23 cellular contexts compared by ENCODE assay signal in genomic region chr19:14612657-14613056, GRCh38. TPM values are rescaled to one million over a fixed set of nuclear protein-coding genes. Genes with fewer than 3 reads are reported as not detected.
"Had no signal": no experiment of that assay in that cellular context is flagged by ENCODE, and none has a peak within 500 bp of the region (broad histone marks: within the 10 kb centered on the region; RNA-seq: fewer than 3 reads in every experiment).

No MANE protein-coding gene starts in this region.

- H3K27ac Mint-ChIP-seq: activated CD4-positive, alpha-beta memory T cell treated with anti-CD3 and anti-CD28 coated beads, Interleukin-2, amount 10 ng/mL, durations not matched to agents 7 days and 5 days; activated naive CD8-positive, alpha-beta T cell treated with anti-CD3 and anti-CD28 coated beads, Interleukin-2, amount 10 ng/mL, durations not matched to agents 7 days and 5 days; activated T-cell treated with anti-CD3 and anti-CD28 coated beads, Interleukin-2, amount 50 U/mL, for 72 hours; activated T-helper 2 cell treated with anti-CD3 and anti-CD28 coated beads, Interferon-gamma antibody, Interleukin-2, Interleukin-4, amounts not matched to agents 10 μg/mL and 5 μg/mL and 100 μg/mL, durations not matched to agents 14 hours and 24 hours and 36 hours; T-cell had no signal

- H3K4me1 ChIP-seq: adrenal gland had no signal

- H3K9me3 ChIP-seq: adrenal gland had no signal

- H3K27me3 ChIP-seq: adrenal gland had no signal

- H3K4me3 Mint-ChIP-seq: activated CD4-positive, alpha-beta memory T cell treated with anti-CD3 and anti-CD28 coated beads, Interleukin-2, amount 10 ng/mL, durations not matched to agents 7 days and 5 days; activated naive CD8-positive, alpha-beta T cell treated with anti-CD3 and anti-CD28 coated beads, Interleukin-2, amount 10 ng/mL, durations not matched to agents 7 days and 5 days; activated T-cell treated with anti-CD3 and anti-CD28 coated beads, Interleukin-2, amount 50 U/mL, for 72 hours; T-cell had no signal

- H3K36me3 ChIP-seq: adrenal gland had no signal

- ATAC-seq: activated T-cell treated with anti-CD3 and anti-CD28 coated beads, Interleukin-2, amount 50 U/mL, for 72 hours; T-cell had no signal

- H2AFZ ChIP-seq: PC-9 had no signal

- H3K4me3 ChIP-seq: adrenal gland, PC-9 had no signal

- H3K9me3 Mint-ChIP-seq: activated naive CD8-positive, alpha-beta T cell treated with anti-CD3 and anti-CD28 coated beads, Interleukin-2, amount 10 ng/mL, durations not matched to agents 7 days and 5 days; activated T-helper 2 cell treated with anti-CD3 and anti-CD28 coated beads, Interferon-gamma antibody, Interleukin-2, Interleukin-4, amounts not matched to agents 10 μg/mL and 5 μg/mL and 100 μg/mL, durations not matched to agents 14 hours and 24 hours and 36 hours; T-cell had no signal

- H3K36me3 Mint-ChIP-seq: activated naive CD8-positive, alpha-beta T cell treated with anti-CD3 and anti-CD28 coated beads, Interleukin-2, amount 10 ng/mL, durations not matched to agents 7 days and 5 days; T-cell had no signal

- H3K4me1 Mint-ChIP-seq: activated CD4-positive, alpha-beta memory T cell treated with anti-CD3 and anti-CD28 coated beads, Interleukin-2, amount 10 ng/mL, durations not matched to agents 7 days and 5 days; activated naive CD8-positive, alpha-beta T cell treated with anti-CD3 and anti-CD28 coated beads, Interleukin-2, amount 10 ng/mL, durations not matched to agents 7 days and 5 days had no signal

- H3K27me3 Mint-ChIP-seq: activated CD4-positive, alpha-beta memory T cell treated with anti-CD3 and anti-CD28 coated beads, Interleukin-2, amount 10 ng/mL, durations not matched to agents 7 days and 5 days; activated naive CD8-positive, alpha-beta T cell treated with anti-CD3 and anti-CD28 coated beads, Interleukin-2, amount 10 ng/mL, durations not matched to agents 7 days and 5 days had no signal

- H3K4me2 ChIP-seq: PC-9 had no signal

- H3K27ac ChIP-seq: adrenal gland, PC-9 had no signal

- DNase-seq: activated CD4-positive, alpha-beta memory T cell treated with anti-CD3 and anti-CD28 coated beads, Interleukin-2, amount 10 ng/mL, durations not matched to agents 7 days and 5 days; activated CD4-positive, alpha-beta T cell treated with anti-CD3 and anti-CD28 coated beads, Interleukin-2, amount 50 U/mL, for 1 hour; activated CD4-positive, CD25-positive, alpha-beta regulatory T cell; activated CD8-positive, alpha-beta memory T cell treated with anti-CD3 and anti-CD28 coated beads, Interleukin-2, amount 50 U/mL, for 4 hours; activated naive CD4-positive, alpha-beta T cell treated with anti-CD3 and anti-CD28 coated beads, Interleukin-2, amount 50 U/mL, for 16 hours; activated naive CD8-positive, alpha-beta T cell treated with anti-CD3 and anti-CD28 coated beads, Interleukin-2, amount 10 ng/mL, durations not matched to agents 7 days and 5 days; activated T-cell treated with anti-CD3 and anti-CD28 coated beads, Interleukin-2, amount 50 U/mL, for 72 hours; adrenal gland; anterior cingulate cortex; cerebellar nuclear complex; NCI-H1048; NCI-H146; NCI-H187 treated with DMSO at 0.1 percent for 48 hours; NCI-H2081 treated with DMSO at 0.1 percent for 48 hours; NCI-H446; NCI-H524; PC-9; SHP77 treated with DMSO at 0.1 percent for 48 hours; T-cell; T-helper 2 cell; T1000 had no signal

RNA-seq across cellular contexts. Expression of gene CLEC17A, which starts 29.8 kb away (rescaled TPM):
- total RNA-seq: activated CD4-positive, alpha-beta memory T cell treated with anti-CD3 and anti-CD28 coated beads, Interleukin-2, amount 10 ng/mL, durations not matched to agents 7 days and 5 days; adrenal gland; cardiac septum; PC-9 had no signal
